In genomic region chr5:121870489-121870888, GRCh38 we compare ENCODE assay signal across 14 cellular contexts. TPM values are rescaled to one million over a fixed set of nuclear protein-coding genes. Genes with fewer than 3 reads are reported as not detected.
DNase-seq lines count a peak whose midpoint lies in the region; ATAC-seq and TF ChIP-seq lines count a peak whose summit lies in the region.
"Had no signal": no experiment of that assay in that cellular context is flagged by ENCODE, and none has a peak within 500 bp of the region (broad histone marks: within the 10 kb centered on the region; RNA-seq: fewer than 3 reads in every experiment).

No MANE protein-coding gene starts in this region.

- TF ChIP-seq EP300 in suprapubic skin (IDR thresholded peaks at IDR 0.05) = no peak

- H3K9me2 ChIP-seq in GM23248 (ENCODE audit: insufficient read depth) = no peaks in the 10 kb centered on the region

- no peak overlapping the region for H3K27ac Mint-ChIP-seq in activated CD8-positive, alpha-beta memory T cell treated with anti-CD3 and anti-CD28 coated beads, Interleukin-2, amount 10 ng/mL, durations not matched to agents 7 days and 5 days
- H3K27ac Mint-ChIP-seq: activated CD8-positive, alpha-beta T cell treated with anti-CD3 and anti-CD28 coated beads for 36 hours; CD4-positive, CD25-positive, alpha-beta regulatory T cell had no signal

- H2AFZ ChIP-seq in GM23248 = no peak overlapping the region

- no peak overlapping the region for H3K4me2 ChIP-seq in GM23248 (ENCODE audit: unreplicated experiment)

- H3K4me1 ChIP-seq in GM23248 (ENCODE audit: insufficient read depth) (no peaks in the 10 kb centered on the region), suprapubic skin (no peaks in the 10 kb centered on the region), thyroid gland (no peaks in the 10 kb centered on the region)
- H3K4me1 ChIP-seq: sigmoid colon, SJCRH30 had no signal

- no peak overlapping the region for H3K9ac ChIP-seq in GM23248

- H3K9me3 ChIP-seq in GM23248 (ENCODE audit: low read depth) (no peaks in the 10 kb centered on the region), suprapubic skin (no peaks in the 10 kb centered on the region), thyroid gland (no peaks in the 10 kb centered on the region)
- H3K9me3 ChIP-seq: sigmoid colon, SJCRH30 had no signal

- no peaks in the 10 kb centered on the region for H3K36me3 Mint-ChIP-seq in activated CD8-positive, alpha-beta memory T cell treated with anti-CD3 and anti-CD28 coated beads, Interleukin-2, amount 10 ng/mL, durations not matched to agents 7 days and 5 days
- H3K36me3 Mint-ChIP-seq: CD4-positive, CD25-positive, alpha-beta regulatory T cell had no signal

- no peaks in the 10 kb centered on the region for H3F3A ChIP-seq in GM23248 (ENCODE audit: insufficient read depth)

- H3K4me3 Mint-ChIP-seq in activated CD8-positive, alpha-beta memory T cell treated with anti-CD3 and anti-CD28 coated beads, Interleukin-2, amount 10 ng/mL, durations not matched to agents 7 days and 5 days = no peak overlapping the region
- H3K4me3 Mint-ChIP-seq: activated CD8-positive, alpha-beta T cell treated with anti-CD3 and anti-CD28 coated beads for 36 hours; CD4-positive, CD25-positive, alpha-beta regulatory T cell had no signal

- no peaks in the 10 kb centered on the region for H3K9me3 Mint-ChIP-seq in activated CD8-positive, alpha-beta memory T cell treated with anti-CD3 and anti-CD28 coated beads, Interleukin-2, amount 10 ng/mL, durations not matched to agents 7 days and 5 days (ENCODE audit: low read depth)
- H3K9me3 Mint-ChIP-seq: activated CD8-positive, alpha-beta T cell treated with anti-CD3 and anti-CD28 coated beads for 36 hours had no signal

- CTCF ChIA-PET in activated CD8-positive, alpha-beta memory T cell treated with anti-CD3 and anti-CD28 coated beads, Interleukin-2, amount 10 ng/mL, durations not matched to agents 7 days and 5 days (lab: Charles Lee) = no interaction called here

- no peaks in the 10 kb centered on the region for H3K27me3 Mint-ChIP-seq in activated CD8-positive, alpha-beta memory T cell treated with anti-CD3 and anti-CD28 coated beads, Interleukin-2, amount 10 ng/mL, durations not matched to agents 7 days and 5 days
- H3K27me3 Mint-ChIP-seq: activated CD8-positive, alpha-beta T cell treated with anti-CD3 and anti-CD28 coated beads for 36 hours; CD4-positive, CD25-positive, alpha-beta regulatory T cell had no signal

- no peaks in the 10 kb centered on the region for H4K20me1 ChIP-seq in GM23248 (ENCODE audit: insufficient read depth)

- TF ChIP-seq CTCF in 22Rv1 (IDR thresholded peaks at IDR 0.05) (peak; percentile 21; the same call in 1 of the 2 replicates), suprapubic skin (IDR thresholded peaks at IDR 0.05) (no peak), thyroid gland (IDR thresholded peaks at IDR 0.05) (peak in 1 of 6 experiments; percentile 35)

- intact Hi-C loops in thyroid gland (cut with DNase I) = no loop called here

- H3K4me3 ChIP-seq in GM23248 (no peak overlapping the region), suprapubic skin (no peak overlapping the region), thyroid gland (replicated peaks in 1 of 3) (no peak overlapping the region)
- H3K4me3 ChIP-seq: sigmoid colon, SJCRH30 had no signal

- H3K79me2 ChIP-seq in GM23248 (ENCODE audit: insufficient read depth) = no peaks in the 10 kb centered on the region

- no peaks in the 10 kb centered on the region for H3K4me1 Mint-ChIP-seq in activated CD8-positive, alpha-beta memory T cell treated with anti-CD3 and anti-CD28 coated beads, Interleukin-2, amount 10 ng/mL, durations not matched to agents 7 days and 5 days
- H3K4me1 Mint-ChIP-seq: CD4-positive, CD25-positive, alpha-beta regulatory T cell had no signal

- WGBS in GM23248 (ENCODE audit: low coverage in 1 of 2, low lambda C conversion rate in 2 of 2, missing lambda C conversion rate in 2 of 2), 2 experiments = 52 to 53% methylated on average over 2 of the region's 2 CpGs
- WGBS in suprapubic skin = 38% methylated on average over 2 of the region's 2 CpGs
- WGBS in thyroid gland, 2 donors = 34 to 50% methylated on average over 2 of the region's 2 CpGs

- no peak for ATAC-seq in activated CD8-positive, alpha-beta memory T cell treated with anti-CD3 and anti-CD28 coated beads, Interleukin-2, amount 10 ng/mL, durations not matched to agents 7 days and 5 days
- ATAC-seq: activated CD8-positive, alpha-beta T cell treated with anti-CD3 and anti-CD28 coated beads for 36 hours had no signal

- in situ Hi-C loops in GM23248 (cut with MboI) = no loop called here

- TF ChIP-seq POLR2A in suprapubic skin (IDR thresholded peaks at IDR 0.05) (no peak), thyroid gland (IDR thresholded peaks at IDR 0.05) (no peak)

- no peaks in the 10 kb centered on the region for H3K36me3 ChIP-seq in GM23248 (ENCODE audit: low read depth)
- no peaks in the 10 kb centered on the region for H3K36me3 ChIP-seq in suprapubic skin
- no peaks in the 10 kb centered on the region for H3K36me3 ChIP-seq in thyroid gland
- H3K36me3 ChIP-seq: sigmoid colon, SJCRH30 had no signal

- DNase-seq in GM23248 (peak; percentile 2), RPMI7951 (ENCODE audit: low read depth) (peak; percentile 1), fibroblast of gingiva (ENCODE audit: low read depth) (peak; percentile 35), DMS79 treated with DMSO at 0.1 percent for 48 hours (lab: John Stamatoyannopoulos, UW) (no peak), suprapubic skin (ENCODE audit: low spot score in 2 of 2) (no peak), thyroid gland (no peak)
- no peak for DNase-seq in activated CD8-positive, alpha-beta memory T cell treated with anti-CD3 and anti-CD28 coated beads, Interleukin-2, amount 10 ng/mL, durations not matched to agents 7 days and 5 days
- DNase-seq: activated CD8-positive, alpha-beta T cell treated with anti-CD3 and anti-CD28 coated beads for 36 hours; CD4-positive, CD25-positive, alpha-beta regulatory T cell; NCI-H146; sigmoid colon; SJCRH30 had no signal

- H3K27ac ChIP-seq in 22Rv1 (no peak overlapping the region), GM23248 (no peak overlapping the region), suprapubic skin (no peak overlapping the region), thyroid gland (no peak overlapping the region)
- H3K27ac ChIP-seq: sigmoid colon, SJCRH30 had no signal

- H3K27me3 ChIP-seq in GM23248 (replicated peaks; ENCODE audit: insufficient read depth) (no peaks in the 10 kb centered on the region), suprapubic skin (no peaks in the 10 kb centered on the region), thyroid gland (no peaks in the 10 kb centered on the region)
- H3K27me3 ChIP-seq: sigmoid colon, SJCRH30 had no signal

RNA-seq across cellular contexts. Expression of gene FTMT, which starts 18.8 kb away (rescaled TPM):
- not detected in 2 replicates for total RNA-seq in GM23248 (2014; rRNA removed; shearing (Covaris generic))
- polyA plus RNA-seq in GM23248 (2016; fragmentation: Nextera tagmentation; extraction: Ambion mirVana) = not detected in 2 replicates
- not detected in 2 replicates for total RNA-seq in RPMI7951 (2014; rRNA removed; shearing (Covaris generic))
- not detected for total RNA-seq in activated CD8-positive, alpha-beta memory T cell treated with anti-CD3 and anti-CD28 coated beads, Interleukin-2, amount 10 ng/mL, durations not matched to agents 7 days and 5 days
- total RNA-seq in suprapubic skin (not detected), thyroid gland (not detected)
- total RNA-seq: activated CD8-positive, alpha-beta T cell treated with anti-CD3 and anti-CD28 coated beads for 36 hours; CD4-positive, CD25-positive, alpha-beta regulatory T cell; lung microvascular endothelial cell; sigmoid colon; SJCRH30 had no signal
- polyA plus RNA-seq: CD4-positive, CD25-positive, alpha-beta regulatory T cell; sigmoid colon had no signal

Comparison
In these comparisons a context has a peak if more than half of its experiments do, and no peak if none do; other contexts are left out.
1. DNase-seq: peak in GM23248 (single experiment), RPMI7951 (single experiment) and fibroblast of gingiva (single experiment); none in activated CD8-positive, alpha-beta memory T cell treated with anti-CD3 and anti-CD28 coated beads, Interleukin-2, amount 10 ng/mL, durations not matched to agents 7 days and 5 days (single experiment), DMS79 treated with DMSO at 0.1 percent for 48 hours (single experiment), suprapubic skin (0 of 2) and thyroid gland (0 of 2).